1 cellular context compared by ENCODE assay signal in the genomic region with DNA sequence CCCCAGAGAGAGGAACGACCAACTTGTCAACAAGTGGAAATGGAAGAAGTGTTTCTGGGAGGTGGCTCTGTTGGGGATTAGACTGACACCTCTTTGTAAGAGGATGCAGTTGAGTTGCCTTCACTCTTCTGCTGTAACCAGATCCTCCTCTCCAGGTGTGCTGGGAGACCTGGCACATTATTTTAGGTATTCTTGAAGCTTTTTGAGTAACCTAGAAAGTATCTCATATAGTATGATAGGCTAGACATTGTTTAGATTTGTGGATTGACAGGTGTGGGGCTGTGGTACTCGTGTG.
TF ChIP-seq lines count a peak whose summit lies in the region.

No MANE protein-coding gene starts in this region.

TF ChIP-seq in IMR-90, 13 proteins besides CTCF, POLR2A, EP300 and RAD21 (continued from another document):
- TF ChIP-seq, protein P1, sequence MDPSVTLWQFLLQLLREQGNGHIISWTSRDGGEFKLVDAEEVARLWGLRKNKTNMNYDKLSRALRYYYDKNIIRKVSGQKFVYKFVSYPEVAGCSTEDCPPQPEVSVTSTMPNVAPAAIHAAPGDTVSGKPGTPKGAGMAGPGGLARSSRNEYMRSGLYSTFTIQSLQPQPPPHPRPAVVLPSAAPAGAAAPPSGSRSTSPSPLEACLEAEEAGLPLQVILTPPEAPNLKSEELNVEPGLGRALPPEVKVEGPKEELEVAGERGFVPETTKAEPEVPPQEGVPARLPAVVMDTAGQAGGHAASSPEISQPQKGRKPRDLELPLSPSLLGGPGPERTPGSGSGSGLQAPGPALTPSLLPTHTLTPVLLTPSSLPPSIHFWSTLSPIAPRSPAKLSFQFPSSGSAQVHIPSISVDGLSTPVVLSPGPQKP (IDR thresholded peaks at IDR 0.05; ENCODE audit: borderline replicate concordance, low read depth, low read length) = no peak
- TF ChIP-seq, protein P2, sequence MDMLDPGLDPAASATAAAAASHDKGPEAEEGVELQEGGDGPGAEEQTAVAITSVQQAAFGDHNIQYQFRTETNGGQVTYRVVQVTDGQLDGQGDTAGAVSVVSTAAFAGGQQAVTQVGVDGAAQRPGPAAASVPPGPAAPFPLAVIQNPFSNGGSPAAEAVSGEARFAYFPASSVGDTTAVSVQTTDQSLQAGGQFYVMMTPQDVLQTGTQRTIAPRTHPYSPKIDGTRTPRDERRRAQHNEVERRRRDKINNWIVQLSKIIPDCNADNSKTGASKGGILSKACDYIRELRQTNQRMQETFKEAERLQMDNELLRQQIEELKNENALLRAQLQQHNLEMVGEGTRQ (IDR thresholded peaks at IDR 0.05; ENCODE audit: low read depth, low read length) = no peak
- TF ChIP-seq MXI1 (IDR thresholded peaks at IDR 0.05; ENCODE audit: borderline replicate concordance, low read depth, low read length) (no peak), RFX5 (IDR thresholded peaks at IDR 0.05; ENCODE audit: low read depth, low read length) (no peak), MAZ (IDR thresholded peaks at IDR 0.05; ENCODE audit: borderline replicate concordance, low read depth, low read length) (no peak), CHD1 (IDR thresholded peaks at IDR 0.05; ENCODE audit: low read depth, low read length) (no peak), FOS (IDR thresholded peaks at IDR 0.05; ENCODE audit: low read depth, low read length) (no peak), CEBPB (IDR thresholded peaks at IDR 0.05; ENCODE audit: low read depth, low read length) (no peak), NFE2L2 (IDR thresholded peaks at IDR 0.05; ENCODE audit: low read depth, low read length) (no peak), BHLHE40 (IDR thresholded peaks at IDR 0.05; ENCODE audit: low read depth, low read length) (no peak), MAFK (IDR thresholded peaks at IDR 0.05; ENCODE audit: low read depth, low read length) (no peak)
